ENCODE assay signal across 9 cellular contexts in genomic region chr5:100731768-100732167, GRCh38.
DNase-seq lines count a peak whose midpoint lies in the region; ATAC-seq and TF ChIP-seq lines count a peak whose summit lies in the region.
"Had no signal": no experiment of that assay in that cellular context is flagged by ENCODE, and none has a peak within 500 bp of the region (broad histone marks: within the 10 kb centered on the region; RNA-seq: fewer than 3 reads in every experiment).

No MANE protein-coding gene starts in this region.

- ATAC-seq in GM21528 (IDR thresholded peaks at IDR 0.05; ENCODE audit: low FRiP score, unreplicated experiment), result peak; percentile 98

- H3K9ac ChIP-seq in endocrine pancreas (ENCODE audit: control insufficient read depth, insufficient read depth, low read length), result no peak overlapping the region

- in situ Hi-C loops in KBM-7 (cut with MboI; ENCODE audit: low pct_unique_long_range_greater_than_20kb, low sequenced_read_pairs), result no loop called here

- peak; percentile 21 for DNase-seq in NCI-H2196 (lab: John Stamatoyannopoulos, UW; ENCODE audit: unreplicated experiment)
- no peak for DNase-seq in NCI-H2196 treated with DMSO at 0.1 percent for 48 hours (lab: John Stamatoyannopoulos, UW; ENCODE audit: unreplicated experiment)
- peak; percentile 33 for DNase-seq in KBM-7
- no peak for DNase-seq in A673 (ENCODE audit: low spot score)
- no peak for DNase-seq in foreskin fibroblast
- no peak for DNase-seq in NCI-H345 treated with DMSO at 0.1 percent for 48 hours (lab: John Stamatoyannopoulos, UW; ENCODE audit: unreplicated experiment)

- TF ChIP-seq CTCF in A673 (conservative IDR thresholded peaks at IDR 0.05; ENCODE audit: low read depth, low read length) (no peak), foreskin fibroblast (IDR thresholded peaks at IDR 0.05; ENCODE audit: low read depth, low read length) (no peak)

- H3K36me3 ChIP-seq in endocrine pancreas (ENCODE audit: control insufficient read depth, insufficient read depth, low read length) (no peaks in the 10 kb centered on the region), A673 (ENCODE audit: insufficient read depth, low read length, poor library complexity, severe bottlenecking) (no peaks in the 10 kb centered on the region)

- peak overlapping the region; percentile 79 for H3K4me3 ChIP-seq in endocrine pancreas (ENCODE audit: control insufficient read depth, insufficient read depth, low read length)
- no peak overlapping the region for H3K4me3 ChIP-seq in A673 (ENCODE audit: low read depth, low read length, poor library complexity, severe bottlenecking)
- H3K4me3 ChIP-seq in foreskin fibroblast (ENCODE audit: low read depth in 1 of 2, low read length in 2 of 2), result no peak overlapping the region

- intact Hi-C loops in A673 (cut with micrococcal nuclease; ENCODE audit: unreplicated experiment), result no loop called here

- H3K4me1 ChIP-seq in endocrine pancreas (ENCODE audit: control insufficient read depth, insufficient read depth, low read length), result peaks cover 6% of the 10 kb centered on the region
- no peaks in the 10 kb centered on the region for H3K4me1 ChIP-seq in A673 (ENCODE audit: insufficient read depth, low read length, poor library complexity, severe bottlenecking)

- H3K27me3 ChIP-seq in endocrine pancreas (ENCODE audit: control insufficient read depth, insufficient read depth, low read length) (no peaks in the 10 kb centered on the region), A673 (replicated peaks; ENCODE audit: insufficient read depth, low read depth, low read length, poor library complexity) (peaks cover 6% of the 10 kb centered on the region)

- POLR2A ChIA-PET in A673 (lab: Charles Lee; ENCODE audit: low non-redundant PET), result no interaction called here

- no peak overlapping the region for H3K27ac ChIP-seq in A673 (ENCODE audit: low read depth, low read length, poor library complexity, severe bottlenecking)
- H3K27ac ChIP-seq: VCaP had no signal

- CTCF ChIA-PET in A673 (lab: Charles Lee), result no interaction called here

- BruUV-seq in A673 (replicated peaks; lab: Mats Ljungman, UMichigan), result no TSS peak

- H3K9me3 ChIP-seq in endocrine pancreas (ENCODE audit: control insufficient read depth, low read length) (no peaks in the 10 kb centered on the region), A673 (ENCODE audit: low read depth, low read length, poor library complexity, severe bottlenecking) (no peaks in the 10 kb centered on the region)

Comparison
In these comparisons a context has a peak if more than half of its experiments do, and no peak if none do; other contexts are left out.
1. DNase-seq: peak in NCI-H2196 (single experiment) and KBM-7 (single experiment); none in NCI-H2196 treated with DMSO at 0.1 percent for 48 hours (single experiment), A673 (single experiment), foreskin fibroblast (0 of 2) and NCI-H345 treated with DMSO at 0.1 percent for 48 hours (single experiment).